In the genomic region with DNA sequence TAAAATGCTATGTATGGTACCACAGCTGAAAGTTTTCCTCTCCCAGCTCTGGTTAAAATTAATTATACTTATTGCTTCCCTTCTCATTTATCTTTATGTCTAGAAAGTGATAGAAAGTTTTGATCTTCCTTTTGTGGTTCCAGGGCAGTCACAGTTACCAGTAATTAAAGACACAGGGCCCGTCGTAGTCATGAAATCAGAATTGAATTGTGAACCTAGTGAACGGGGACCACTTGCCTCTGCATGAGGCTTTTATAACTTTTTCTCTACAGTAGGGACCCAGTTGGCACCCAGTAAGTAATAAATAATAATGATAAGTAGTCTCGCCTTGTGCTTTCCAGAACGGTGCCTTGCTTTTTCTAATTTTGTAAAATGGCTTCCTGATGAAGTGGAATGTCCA, we compare ENCODE assay signal across 16 cellular contexts.
"Had no signal": no experiment of that assay in that cellular context is flagged by ENCODE, and none has a peak within 500 bp of the region (broad histone marks: within the 10 kb centered on the region; RNA-seq: fewer than 3 reads in every experiment).

No MANE protein-coding gene starts in this region.

- DNase-seq: activated B cell treated with CpG ODN at 0.5 μM for 24 hours; activated CD4-positive, alpha-beta T cell treated with anti-CD3 and anti-CD28 coated beads, Interleukin-2, amount 50 U/mL, for 48 hours; activated gamma-delta T cell treated with Interleukin-2 at 50 U/mL for 16 hours; amygdala; body of pancreas; central memory CD4-positive, alpha-beta T cell; colonic mucosa; left colon; lower lobe of right lung; stimulated activated CD4-positive, alpha-beta T cell treated with anti-CD3 and anti-CD28 coated beads, Interleukin-12 subunit alpha, Interleukin-12 subunit beta, amount 100 ng/mL, for 4 hours; stimulated activated CD4-positive, alpha-beta T cell treated with anti-CD3 and anti-CD28 coated beads, Interleukin-2, amount 100 ng/mL, for 24 hours; transverse colon had no signal

- H3K27me3 Mint-ChIP-seq: activated B cell treated with CpG ODN at 0.5 μM for 24 hours had no signal

- H3K36me3 Mint-ChIP-seq: mesothelial cell of epicardium had no signal

- H3K79me2 ChIP-seq: parathyroid adenoma had no signal

- H3K4me3 Mint-ChIP-seq: activated B cell treated with CpG ODN at 0.5 μM for 24 hours, mesothelial cell of epicardium had no signal

- ATAC-seq: body of pancreas, esophagus mucosa, left colon, lower lobe of right lung had no signal

- H3K27ac Mint-ChIP-seq: activated B cell treated with CpG ODN at 0.5 μM for 24 hours, mesothelial cell of epicardium had no signal

- H3K27me3 ChIP-seq: body of pancreas, colonic mucosa, transverse colon, vagina had no signal

- H3K9me3 ChIP-seq: body of pancreas, colonic mucosa, lower lobe of right lung, transverse colon, vagina had no signal

- H3K36me3 ChIP-seq: colonic mucosa, lower lobe of right lung, transverse colon, vagina had no signal

- H3K9ac ChIP-seq: parathyroid adenoma had no signal

- H2AFZ ChIP-seq: parathyroid adenoma had no signal

- H3K9me3 Mint-ChIP-seq: mesothelial cell of epicardium had no signal

- H3K4me3 ChIP-seq: body of pancreas, colonic mucosa, lower lobe of right lung, transverse colon, vagina had no signal

- H3K27ac ChIP-seq: body of pancreas, colonic mucosa, lower lobe of right lung, parathyroid adenoma, transverse colon, vagina had no signal

- H3K4me1 Mint-ChIP-seq: activated B cell treated with CpG ODN at 0.5 μM for 24 hours had no signal

- H3K4me1 ChIP-seq: colonic mucosa, lower lobe of right lung, parathyroid adenoma, transverse colon, vagina had no signal
